In genomic region chr1:168574234-168574633, GRCh38 we compare ENCODE assay signal across 9 cellular contexts. TPM values are rescaled to one million over a fixed set of nuclear protein-coding genes. Genes with fewer than 3 reads are reported as not detected.
A peak's percentile ranks its signal among the peaks of the same experiment; 100 is the strongest.
DNase-seq lines count a peak whose midpoint lies in the region; ATAC-seq and TF ChIP-seq lines count a peak whose summit lies in the region.
"Not testable (repeated sequence)": the region's sequence is repeated elsewhere in the genome, so short reads cannot be mapped to it uniquely, and the experiment has no call there.
"Had no signal": no experiment of that assay in that cellular context is flagged by ENCODE, and none has a peak within 500 bp of the region (broad histone marks: within the 10 kb centered on the region; RNA-seq: fewer than 3 reads in every experiment).

No MANE protein-coding gene starts in this region.

- H3K27ac ChIP-seq in adrenal gland; esophagus squamous epithelium; liver (ENCODE audit: low read depth in 1 of 2, low read length in 2 of 2): not testable (repeated sequence)

- H3K4me1 ChIP-seq in BE2C; adrenal gland (replicated peaks in 1 of 2); esophagus squamous epithelium; liver (ENCODE audit: control insufficient read depth in 4 of 4, insufficient read depth in 4 of 4, low read length in 3 of 4): not testable (repeated sequence)

- intact Hi-C loops in adrenal gland (cut with DNase I): loop anchor here in 1 of 2 donors (5.0 kb wide), 1 partner anchor 137 kb away; no protein-coding TSS in a partner anchor
- intact Hi-C loops in esophagus squamous epithelium (cut with DNase I): not testable (repeated sequence)

- not testable (repeated sequence) for H3K27me3 ChIP-seq in BE2C; adrenal gland; esophagus squamous epithelium; liver (ENCODE audit: control insufficient read depth in 4 of 4, insufficient read depth in 4 of 4, low read length in 3 of 4)

- TF ChIP-seq CTCF in BE2C (IDR thresholded peaks at IDR 0.05; ENCODE audit: low read depth, low read length): peak; percentile 45
- peak; percentile 43 to 71 (median 58) for TF ChIP-seq CTCF in adrenal gland (IDR thresholded peaks at IDR 0.05)
- peak in 5 of 6 experiments; percentile 23 to 61 (median 38) for TF ChIP-seq CTCF in esophagus squamous epithelium (IDR thresholded peaks at IDR 0.05)
- peak; percentile 41 for TF ChIP-seq CTCF in liver (IDR thresholded peaks at IDR 0.05; ENCODE audit: low read depth, low read length, missing input control)

- TF ChIP-seq POLR2A in adrenal gland (IDR thresholded peaks at IDR 0.05); esophagus squamous epithelium (IDR thresholded peaks at IDR 0.05): not testable (repeated sequence)

- not testable (repeated sequence) for DNase-seq in BE2C; esophagus squamous epithelium (lab: John Stamatoyannopoulos, UW)
- peak; percentile 48 for DNase-seq in NAMALWA (ENCODE audit: low spot score)
- peak; percentile 48 for DNase-seq in RKO (ENCODE audit: low spot score)
- peak in 6 of 7 donors; percentile 28 to 63 (median 34) for DNase-seq in adrenal gland
- peak; percentile 25 for DNase-seq in stimulated activated CD4-positive, alpha-beta T cell treated with anti-CD3 and anti-CD28 coated beads, Interleukin-15, amount 100 ng/mL, for 24 hours

- 1 to 7% (median 1%) methylated on average over 3 to 4 of the region's 4 CpGs for WGBS in adrenal gland, 4 donors
- 0 to 1% methylated on average over 3 to 4 of the region's 4 CpGs for WGBS in esophagus squamous epithelium, 2 donors
- 2% methylated on average over 4 of the region's 4 CpGs for WGBS in liver

- not testable (repeated sequence) for H3K9me3 ChIP-seq in BE2C; adrenal gland (replicated peaks in 1 of 3); esophagus squamous epithelium; liver (ENCODE audit: control insufficient read depth in 4 of 4, low read length in 3 of 4)

- not testable (repeated sequence) for H3K36me3 ChIP-seq in BE2C; adrenal gland (replicated peaks in 1 of 2); esophagus squamous epithelium; liver (ENCODE audit: control insufficient read depth in 4 of 4, insufficient read depth in 3 of 4, low read depth in 1 of 4, low read length in 3 of 4)

- H3K9ac ChIP-seq in liver (ENCODE audit: low read depth in 1 of 2, low read length in 2 of 2): not testable (repeated sequence)

- peak; percentile 50 for ATAC-seq in GM18498 (IDR thresholded peaks at IDR 0.05; ENCODE audit: unreplicated experiment)

- not testable (repeated sequence) for H3K4me3 ChIP-seq in BE2C (ENCODE audit: low read depth, low read length); adrenal gland; esophagus squamous epithelium; liver (ENCODE audit: low read depth in 1 of 3, low read length in 3 of 3)

- TF ChIP-seq RAD21 in liver (IDR thresholded peaks at IDR 0.05): peak; percentile 63 to 70

RNA-seq across cellular contexts. Expression of gene XCL1, which starts 2.2 kb away (rescaled TPM):
- polyA plus RNA-seq in BE2C (2012; ENCODE audit: insufficient read depth, insufficient read length, low read depth): not detected
- under 1 TPM in 2 of 8 donors, not detected in 6; 0.23 to 0.43 TPM for total RNA-seq in adrenal gland
- under 1 TPM in 2 of 3 donors, not detected in 1; 0.24 TPM for polyA plus RNA-seq in adrenal gland
- under 1 TPM in 1 of 4 donors, not detected in 3; 0.76 TPM for total RNA-seq in esophagus squamous epithelium
- total RNA-seq in liver: under 1 TPM; 0.17 to 0.33 TPM
- under 1 TPM; 0.18 to 0.26 TPM for polyA plus RNA-seq in liver

RNA-seq across cellular contexts. Expression of gene XCL2, which starts 30.4 kb away (rescaled TPM):
- polyA plus RNA-seq in BE2C (2012; ENCODE audit: insufficient read depth, insufficient read length, low read depth): 1.5 TPM
- total RNA-seq in adrenal gland (1 to 10 TPM in 1 of 8 donors, not detected in 7; 1.5 TPM), esophagus squamous epithelium (1 to 10 TPM in 2 of 4 donors, not detected in 2; 1.7 to 3.2 TPM), liver (under 1 TPM; 0.23 to 0.92 TPM)
- polyA plus RNA-seq in adrenal gland (under 1 TPM in 1 of 3 donors, not detected in 2; 0.33 TPM), liver (under 1 TPM; 0.48 to 0.61 TPM)
- total RNA-seq: mesothelial cell of epicardium had no signal
